ENCODE assay signal across 14 cellular contexts in genomic region chr19:5136060-5136855, GRCh38.
"Had no signal": no experiment of that assay in that cellular context is flagged by ENCODE, and none has a peak within 500 bp of the region (broad histone marks: within the 10 kb centered on the region; RNA-seq: fewer than 3 reads in every experiment).

No MANE protein-coding gene starts in this region.

- H3K27ac Mint-ChIP-seq: activated CD4-positive, alpha-beta T cell treated with anti-CD3 and anti-CD28 coated beads, Interleukin-2, amount 10 ng/mL, durations not matched to agents 24 days and 14 days; T-cell had no signal

- H3K4me3 Mint-ChIP-seq: activated CD4-positive, alpha-beta T cell treated with anti-CD3 and anti-CD28 coated beads, Interleukin-2, amount 10 ng/mL, durations not matched to agents 24 days and 14 days; neural crest cell; T-cell; WTC11 had no signal

- H3K9me3 Mint-ChIP-seq: neural crest cell, T-cell, WTC11 had no signal

- FAIRE-seq: kidney had no signal

- H3K27me3 ChIP-seq: colonic mucosa, gastroesophageal sphincter, ovary, tibial nerve had no signal

- H3K4me3 ChIP-seq: colonic mucosa, gastroesophageal sphincter, ovary, tibial nerve had no signal

- H3K9me3 ChIP-seq: colonic mucosa, gastroesophageal sphincter, ovary, tibial nerve had no signal

- H3K4me1 ChIP-seq: colonic mucosa, gastroesophageal sphincter had no signal

- H3K27ac ChIP-seq: colonic mucosa, gastroesophageal sphincter, ovary had no signal

- DNase-seq: activated CD4-positive, alpha-beta T cell treated with anti-CD3 and anti-CD28 coated beads, Interleukin-2, amount 10 ng/mL, durations not matched to agents 24 days and 14 days; activated naive CD4-positive, alpha-beta T cell treated with Interleukin-2 at 50 U/mL for 16 hours; colonic mucosa; effector CD4-positive, alpha-beta T cell; ovary; stimulated activated CD4-positive, alpha-beta T cell treated with anti-CD3 and anti-CD28 coated beads, Interleukin-15, amount 100 ng/mL, for 24 hours; stimulated activated CD4-positive, alpha-beta T cell treated with anti-CD3 and anti-CD28 coated beads, Interleukin-4, amount 100 ng/mL, for 4 hours; T-cell; T1000 had no signal

- ATAC-seq: gastroesophageal sphincter, T-cell, WTC11 had no signal

- H3K27me3 Mint-ChIP-seq: T-cell had no signal

- H3K36me3 ChIP-seq: colonic mucosa, ovary had no signal
